Comparison of ENCODE assay signal across 1 cellular context in the genomic region with DNA sequence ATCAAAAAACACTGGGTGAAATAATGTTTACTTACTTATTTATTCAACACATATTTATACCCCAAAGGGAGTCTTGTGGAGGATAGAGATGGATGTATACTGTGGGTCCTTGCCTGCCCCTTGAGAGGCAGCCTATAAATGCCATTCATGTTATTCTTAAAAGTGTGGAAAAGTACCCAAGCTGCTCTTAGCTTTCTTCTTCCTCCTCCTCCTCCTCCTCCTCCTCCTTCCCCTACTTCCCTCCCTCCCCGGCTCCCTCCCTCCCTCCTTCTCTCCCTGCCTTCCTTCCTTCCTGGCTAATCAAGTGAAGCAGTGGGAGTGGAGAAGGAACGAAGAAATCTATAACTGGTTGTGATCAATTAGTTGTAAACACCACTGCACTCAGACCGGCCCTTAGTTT.
TF ChIP-seq lines count a peak whose summit lies in the region.

No MANE protein-coding gene starts in this region.

TF ChIP-seq in HepG2, 621 proteins besides CTCF, POLR2A, EP300 and RAD21:
- TF ChIP-seq ZBTB8A (CRISPR knock-in tag; IDR thresholded peaks at IDR 0.05; ENCODE audit: borderline replicate concordance, low read depth), result no peak
- peak; percentile 50 for TF ChIP-seq PCBP2 (optimal IDR thresholded peaks at IDR 0.05; ENCODE audit: low read depth, low read length, poor library complexity, severe bottlenecking)
